Comparison of ENCODE assay signal across 2 cellular contexts in the genomic region with DNA sequence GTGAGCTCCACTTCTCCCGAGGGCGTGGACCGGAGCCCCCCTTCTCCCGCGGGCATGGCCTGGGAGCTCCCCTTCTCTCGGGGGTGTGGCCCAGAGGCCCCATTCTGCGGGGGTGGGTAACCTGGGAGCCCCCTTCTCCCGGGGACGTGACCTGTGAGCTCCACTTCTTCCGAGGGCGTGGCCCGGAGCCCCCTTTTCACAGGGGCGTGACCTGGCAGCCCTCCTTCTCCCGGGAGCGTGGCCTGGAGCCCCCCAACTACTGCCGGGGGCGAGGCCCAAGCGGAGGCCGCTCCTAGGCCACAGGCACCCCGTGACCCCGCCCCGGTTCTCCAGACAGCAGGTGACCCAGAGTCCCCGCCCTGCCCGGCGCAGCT.
TF ChIP-seq lines count a peak whose summit lies in the region.

No MANE protein-coding gene starts in this region.

TF ChIP-seq in GM23338, 12 proteins besides CTCF, POLR2A, EP300 and RAD21:
- TF ChIP-seq JUNB (IDR thresholded peaks at IDR 0.05; ENCODE audit: unreplicated experiment), result no peak
- no peak for TF ChIP-seq EZH2phosphoT487 (IDR thresholded peaks at IDR 0.05; ENCODE audit: unreplicated experiment)
- TF ChIP-seq, protein P1, sequence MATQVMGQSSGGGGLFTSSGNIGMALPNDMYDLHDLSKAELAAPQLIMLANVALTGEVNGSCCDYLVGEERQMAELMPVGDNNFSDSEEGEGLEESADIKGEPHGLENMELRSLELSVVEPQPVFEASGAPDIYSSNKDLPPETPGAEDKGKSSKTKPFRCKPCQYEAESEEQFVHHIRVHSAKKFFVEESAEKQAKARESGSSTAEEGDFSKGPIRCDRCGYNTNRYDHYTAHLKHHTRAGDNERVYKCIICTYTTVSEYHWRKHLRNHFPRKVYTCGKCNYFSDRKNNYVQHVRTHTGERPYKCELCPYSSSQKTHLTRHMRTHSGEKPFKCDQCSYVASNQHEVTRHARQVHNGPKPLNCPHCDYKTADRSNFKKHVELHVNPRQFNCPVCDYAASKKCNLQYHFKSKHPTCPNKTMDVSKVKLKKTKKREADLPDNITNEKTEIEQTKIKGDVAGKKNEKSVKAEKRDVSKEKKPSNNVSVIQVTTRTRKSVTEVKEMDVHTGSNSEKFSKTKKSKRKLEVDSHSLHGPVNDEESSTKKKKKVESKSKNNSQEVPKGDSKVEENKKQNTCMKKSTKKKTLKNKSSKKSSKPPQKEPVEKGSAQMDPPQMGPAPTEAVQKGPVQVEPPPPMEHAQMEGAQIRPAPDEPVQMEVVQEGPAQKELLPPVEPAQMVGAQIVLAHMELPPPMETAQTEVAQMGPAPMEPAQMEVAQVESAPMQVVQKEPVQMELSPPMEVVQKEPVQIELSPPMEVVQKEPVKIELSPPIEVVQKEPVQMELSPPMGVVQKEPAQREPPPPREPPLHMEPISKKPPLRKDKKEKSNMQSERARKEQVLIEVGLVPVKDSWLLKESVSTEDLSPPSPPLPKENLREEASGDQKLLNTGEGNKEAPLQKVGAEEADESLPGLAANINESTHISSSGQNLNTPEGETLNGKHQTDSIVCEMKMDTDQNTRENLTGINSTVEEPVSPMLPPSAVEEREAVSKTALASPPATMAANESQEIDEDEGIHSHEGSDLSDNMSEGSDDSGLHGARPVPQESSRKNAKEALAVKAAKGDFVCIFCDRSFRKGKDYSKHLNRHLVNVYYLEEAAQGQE (IDR thresholded peaks at IDR 0.05; ENCODE audit: unreplicated experiment), result no peak
- TF ChIP-seq CREB1 (CRISPR knock-in tag; IDR thresholded peaks at IDR 0.05; ENCODE audit: low read depth), result no peak
- no peak for TF ChIP-seq ZNF462 (CRISPR knock-in tag; IDR thresholded peaks at IDR 0.05)
- no peak for TF ChIP-seq NANOG (IDR thresholded peaks at IDR 0.05; ENCODE audit: borderline replicate concordance)
- TF ChIP-seq POLR2AphosphoS5 (IDR thresholded peaks at IDR 0.05; ENCODE audit: low read depth), result no peak
TF ChIP-seq in GM23338: peak in this region for 0.

TF ChIP-seq in endothelial cell of umbilical vein, 7 proteins besides CTCF, POLR2A, EP300 and RAD21:
- TF ChIP-seq FOS (IDR thresholded peaks at IDR 0.05; ENCODE audit: borderline replicate concordance, insufficient read depth, low read length), result no peak
- TF ChIP-seq GATA2 (IDR thresholded peaks at IDR 0.05; ENCODE audit: insufficient read depth, insufficient read length, low read depth, low read length), result no peak
- TF ChIP-seq POLR2AphosphoS5 (IDR thresholded peaks at IDR 0.05; ENCODE audit: insufficient read depth, low read depth, low read length), result no peak
- TF ChIP-seq EZH2 (IDR thresholded peaks at IDR 0.05; ENCODE audit: borderline replicate concordance, low read depth, low read length, severe bottlenecking), result no peak
